Comparison of ENCODE assay signal across 1 cellular context in genomic region chr5:98428806-98429205, GRCh38.
TF ChIP-seq lines count a peak whose summit lies in the region.

No MANE protein-coding gene starts in this region.

TF ChIP-seq in SK-N-SH, 30 proteins besides CTCF, POLR2A, EP300 and RAD21 (continued from another document):
- TF ChIP-seq REST (IDR thresholded peaks at IDR 0.05; ENCODE audit: low read depth, low read length) = no peak
- no peak for TF ChIP-seq FOXM1 (IDR thresholded peaks at IDR 0.05; ENCODE audit: low read depth)
- no peak for TF ChIP-seq SMC3 (IDR thresholded peaks at IDR 0.05; ENCODE audit: low read depth, low read length)
- TF ChIP-seq FOXJ3 (CRISPR knock-in tag; IDR thresholded peaks at IDR 0.05) = no peak
